1 cellular context compared by ENCODE assay signal in the genomic region with DNA sequence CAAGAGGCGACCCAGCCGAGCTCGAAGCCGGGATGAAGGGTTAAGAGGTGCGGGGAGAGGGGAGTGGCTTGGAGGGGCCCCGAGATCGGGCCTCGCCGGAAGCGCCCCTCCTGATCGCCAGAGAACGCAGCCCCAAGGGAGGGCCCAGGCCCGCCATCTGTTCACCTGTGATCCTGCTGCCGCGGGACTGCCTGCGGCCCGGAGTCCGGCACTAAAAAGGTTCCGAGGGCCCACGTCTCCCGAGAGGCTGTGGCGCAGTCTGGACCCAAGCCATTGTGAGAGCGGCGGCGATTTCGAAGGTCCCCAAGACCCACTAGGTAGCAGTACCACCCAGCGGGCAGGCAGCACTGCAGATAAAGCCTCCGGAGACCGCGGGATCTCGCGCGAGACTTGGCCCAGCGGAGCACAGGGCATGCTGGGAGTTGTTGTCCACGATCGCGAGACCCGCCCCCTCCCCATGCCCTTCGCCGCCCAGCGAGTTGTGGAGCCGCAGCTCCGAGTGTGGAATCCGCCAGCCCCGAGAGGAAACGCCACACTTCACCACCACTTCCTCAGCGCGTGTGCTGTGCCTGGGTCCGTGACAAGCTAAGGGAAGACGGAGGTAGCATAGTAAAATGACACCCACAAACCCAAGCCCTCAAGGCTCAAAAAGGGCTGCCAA.
TF ChIP-seq lines count a peak whose summit lies in the region.

A gene with protein sequence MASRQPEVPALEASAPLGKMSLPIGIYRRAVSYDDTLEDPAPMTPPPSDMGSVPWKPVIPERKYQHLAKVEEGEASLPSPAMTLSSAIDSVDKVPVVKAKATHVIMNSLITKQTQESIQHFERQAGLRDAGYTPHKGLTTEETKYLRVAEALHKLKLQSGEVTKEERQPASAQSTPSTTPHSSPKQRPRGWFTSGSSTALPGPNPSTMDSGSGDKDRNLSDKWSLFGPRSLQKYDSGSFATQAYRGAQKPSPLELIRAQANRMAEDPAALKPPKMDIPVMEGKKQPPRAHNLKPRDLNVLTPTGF (minus strand): TSS at position 328 of the 661 bp plus-strand sequence. CDS start 2,256 bp downstream, outside the sequence.

TF ChIP-seq in HepG2, 621 proteins besides CTCF, POLR2A, EP300 and RAD21 (continued from another document and continues in another):
- TF ChIP-seq, protein P1, sequence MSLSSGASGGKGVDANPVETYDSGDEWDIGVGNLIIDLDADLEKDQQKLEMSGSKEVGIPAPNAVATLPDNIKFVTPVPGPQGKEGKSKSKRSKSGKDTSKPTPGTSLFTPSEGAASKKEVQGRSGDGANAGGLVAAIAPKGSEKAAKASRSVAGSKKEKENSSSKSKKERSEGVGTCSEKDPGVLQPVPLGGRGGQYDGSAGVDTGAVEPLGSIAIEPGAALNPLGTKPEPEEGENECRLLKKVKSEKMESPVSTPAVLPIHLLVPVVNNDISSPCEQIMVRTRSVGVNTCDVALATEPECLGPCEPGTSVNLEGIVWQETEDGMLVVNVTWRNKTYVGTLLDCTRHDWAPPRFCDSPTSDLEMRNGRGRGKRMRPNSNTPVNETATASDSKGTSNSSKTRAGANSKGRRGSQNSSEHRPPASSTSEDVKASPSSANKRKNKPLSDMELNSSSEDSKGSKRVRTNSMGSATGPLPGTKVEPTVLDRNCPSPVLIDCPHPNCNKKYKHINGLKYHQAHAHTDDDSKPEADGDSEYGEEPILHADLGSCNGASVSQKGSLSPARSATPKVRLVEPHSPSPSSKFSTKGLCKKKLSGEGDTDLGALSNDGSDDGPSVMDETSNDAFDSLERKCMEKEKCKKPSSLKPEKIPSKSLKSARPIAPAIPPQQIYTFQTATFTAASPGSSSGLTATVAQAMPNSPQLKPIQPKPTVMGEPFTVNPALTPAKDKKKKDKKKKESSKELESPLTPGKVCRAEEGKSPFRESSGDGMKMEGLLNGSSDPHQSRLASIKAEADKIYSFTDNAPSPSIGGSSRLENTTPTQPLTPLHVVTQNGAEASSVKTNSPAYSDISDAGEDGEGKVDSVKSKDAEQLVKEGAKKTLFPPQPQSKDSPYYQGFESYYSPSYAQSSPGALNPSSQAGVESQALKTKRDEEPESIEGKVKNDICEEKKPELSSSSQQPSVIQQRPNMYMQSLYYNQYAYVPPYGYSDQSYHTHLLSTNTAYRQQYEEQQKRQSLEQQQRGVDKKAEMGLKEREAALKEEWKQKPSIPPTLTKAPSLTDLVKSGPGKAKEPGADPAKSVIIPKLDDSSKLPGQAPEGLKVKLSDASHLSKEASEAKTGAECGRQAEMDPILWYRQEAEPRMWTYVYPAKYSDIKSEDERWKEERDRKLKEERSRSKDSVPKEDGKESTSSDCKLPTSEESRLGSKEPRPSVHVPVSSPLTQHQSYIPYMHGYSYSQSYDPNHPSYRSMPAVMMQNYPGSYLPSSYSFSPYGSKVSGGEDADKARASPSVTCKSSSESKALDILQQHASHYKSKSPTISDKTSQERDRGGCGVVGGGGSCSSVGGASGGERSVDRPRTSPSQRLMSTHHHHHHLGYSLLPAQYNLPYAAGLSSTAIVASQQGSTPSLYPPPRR (CRISPR knock-in tag; IDR thresholded peaks at IDR 0.05; ENCODE audit: borderline replicate concordance), result peak; percentile 37; the same call in 1 of the 2 replicates
- TF ChIP-seq HNRNPUL1 (IDR thresholded peaks at IDR 0.05; ENCODE audit: low read depth, low read length) (no peak), BCL6 (CRISPR knock-in tag; IDR thresholded peaks at IDR 0.05) (no peak), ZXDC (CRISPR knock-in tag; IDR thresholded peaks at IDR 0.05) (no peak), ZNF678 (CRISPR knock-in tag; IDR thresholded peaks at IDR 0.05) (peak; percentile 75; the same call in 1 of the 2 replicates), HDAC1 (CRISPR knock-in tag; IDR thresholded peaks at IDR 0.05) (peak; percentile 85; the same call in 1 of the 2 replicates), KDM5A (IDR thresholded peaks at IDR 0.05; ENCODE audit: borderline replicate concordance, low read length) (peak; percentile 79), TCF7L2 (IDR thresholded peaks at IDR 0.05; ENCODE audit: low read depth, low read length) (no peak), MAZ (IDR thresholded peaks at IDR 0.05; ENCODE audit: borderline replicate concordance, low read depth, low read length) (peak; percentile 54; the same call in 1 of the 2 replicates), MAZ (CRISPR knock-in tag; IDR thresholded peaks at IDR 0.05; ENCODE audit: low read depth) (peak; percentile 63; the same call in 1 of the 2 replicates), SALL1 (CRISPR knock-in tag; IDR thresholded peaks at IDR 0.05) (peak; percentile 86; the same call in 1 of the 2 replicates), TEAD2 (CRISPR knock-in tag; IDR thresholded peaks at IDR 0.05) (no peak), CEBPZ (IDR thresholded peaks at IDR 0.05; ENCODE audit: low read length) (no peak), ZNF333 (CRISPR knock-in tag; IDR thresholded peaks at IDR 0.05; ENCODE audit: borderline replicate concordance) (no peak), ZBTB2 (CRISPR knock-in tag; IDR thresholded peaks at IDR 0.05; ENCODE audit: low read depth) (no peak), SMARCE1 (IDR thresholded peaks at IDR 0.05; ENCODE audit: borderline replicate concordance) (no peak), DPF2 (CRISPR knock-in tag; IDR thresholded peaks at IDR 0.05; ENCODE audit: borderline replicate concordance, low read depth) (no peak), FOXO4 (CRISPR knock-in tag; conservative IDR thresholded peaks at IDR 0.05) (peak; percentile 82; the same call in 1 of the 2 replicates), ZNF143 (CRISPR knock-in tag; IDR thresholded peaks at IDR 0.05) (peak; percentile 98), ZNF710 (CRISPR knock-in tag; IDR thresholded peaks at IDR 0.05; ENCODE audit: borderline replicate concordance) (peak; percentile 39; the same call in 1 of the 2 replicates), MXI1 (IDR thresholded peaks at IDR 0.05; ENCODE audit: borderline replicate concordance, low read depth, low read length) (peak; percentile 94), ZNF850 (CRISPR knock-in tag; conservative IDR thresholded peaks at IDR 0.05) (no peak), ZBTB3 (CRISPR knock-in tag; IDR thresholded peaks at IDR 0.05; ENCODE audit: borderline replicate concordance, low read depth) (no peak), MAFK (conservative IDR thresholded peaks at IDR 0.05 in 1 of 2, IDR thresholded peaks at IDR 0.05 in 1 of 2; ENCODE audit: low read length in 2 of 2) (no peak), PAWR (CRISPR knock-in tag; IDR thresholded peaks at IDR 0.05; ENCODE audit: borderline replicate concordance) (no peak), MEF2D (CRISPR knock-in tag; IDR thresholded peaks at IDR 0.05) (peak; percentile 3; the same call in 1 of the 2 replicates), ZNF552 (CRISPR knock-in tag; IDR thresholded peaks at IDR 0.05; ENCODE audit: borderline replicate concordance) (peak; percentile 90), MAFF (IDR thresholded peaks at IDR 0.05; ENCODE audit: low read depth, low read length) (no peak), CEBPG (CRISPR knock-in tag; IDR thresholded peaks at IDR 0.05) (no peak; the same call in 1 of the 2 replicates), STAT5B (CRISPR knock-in tag; IDR thresholded peaks at IDR 0.05) (0 out of 2 replicates have a peak, but pooled peaks have one; percentile 58), ZNF124 (CRISPR knock-in tag; IDR thresholded peaks at IDR 0.05) (no peak), ZKSCAN1 (IDR thresholded peaks at IDR 0.05; ENCODE audit: low read length) (no peak)
- TF ChIP-seq, protein P2, sequence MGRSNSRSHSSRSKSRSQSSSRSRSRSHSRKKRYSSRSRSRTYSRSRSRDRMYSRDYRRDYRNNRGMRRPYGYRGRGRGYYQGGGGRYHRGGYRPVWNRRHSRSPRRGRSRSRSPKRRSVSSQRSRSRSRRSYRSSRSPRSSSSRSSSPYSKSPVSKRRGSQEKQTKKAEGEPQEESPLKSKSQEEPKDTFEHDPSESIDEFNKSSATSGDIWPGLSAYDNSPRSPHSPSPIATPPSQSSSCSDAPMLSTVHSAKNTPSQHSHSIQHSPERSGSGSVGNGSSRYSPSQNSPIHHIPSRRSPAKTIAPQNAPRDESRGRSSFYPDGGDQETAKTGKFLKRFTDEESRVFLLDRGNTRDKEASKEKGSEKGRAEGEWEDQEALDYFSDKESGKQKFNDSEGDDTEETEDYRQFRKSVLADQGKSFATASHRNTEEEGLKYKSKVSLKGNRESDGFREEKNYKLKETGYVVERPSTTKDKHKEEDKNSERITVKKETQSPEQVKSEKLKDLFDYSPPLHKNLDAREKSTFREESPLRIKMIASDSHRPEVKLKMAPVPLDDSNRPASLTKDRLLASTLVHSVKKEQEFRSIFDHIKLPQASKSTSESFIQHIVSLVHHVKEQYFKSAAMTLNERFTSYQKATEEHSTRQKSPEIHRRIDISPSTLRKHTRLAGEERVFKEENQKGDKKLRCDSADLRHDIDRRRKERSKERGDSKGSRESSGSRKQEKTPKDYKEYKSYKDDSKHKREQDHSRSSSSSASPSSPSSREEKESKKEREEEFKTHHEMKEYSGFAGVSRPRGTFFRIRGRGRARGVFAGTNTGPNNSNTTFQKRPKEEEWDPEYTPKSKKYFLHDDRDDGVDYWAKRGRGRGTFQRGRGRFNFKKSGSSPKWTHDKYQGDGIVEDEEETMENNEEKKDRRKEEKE (IDR thresholded peaks at IDR 0.05), result no peak
- TF ChIP-seq, protein P3, sequence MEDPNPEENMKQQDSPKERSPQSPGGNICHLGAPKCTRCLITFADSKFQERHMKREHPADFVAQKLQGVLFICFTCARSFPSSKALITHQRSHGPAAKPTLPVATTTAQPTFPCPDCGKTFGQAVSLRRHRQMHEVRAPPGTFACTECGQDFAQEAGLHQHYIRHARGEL (CRISPR knock-in tag; IDR thresholded peaks at IDR 0.05), result no peak; the same call in 1 of the 2 replicates
